1 cellular context compared by ENCODE assay signal in genomic region chr6:149755300-149756260, GRCh38.
TF ChIP-seq lines count a peak whose summit lies in the region.

No MANE protein-coding gene starts in this region.

TF ChIP-seq in GM23338, 12 proteins besides CTCF, POLR2A, EP300 and RAD21 (continued from another document):
- TF ChIP-seq, protein P1, sequence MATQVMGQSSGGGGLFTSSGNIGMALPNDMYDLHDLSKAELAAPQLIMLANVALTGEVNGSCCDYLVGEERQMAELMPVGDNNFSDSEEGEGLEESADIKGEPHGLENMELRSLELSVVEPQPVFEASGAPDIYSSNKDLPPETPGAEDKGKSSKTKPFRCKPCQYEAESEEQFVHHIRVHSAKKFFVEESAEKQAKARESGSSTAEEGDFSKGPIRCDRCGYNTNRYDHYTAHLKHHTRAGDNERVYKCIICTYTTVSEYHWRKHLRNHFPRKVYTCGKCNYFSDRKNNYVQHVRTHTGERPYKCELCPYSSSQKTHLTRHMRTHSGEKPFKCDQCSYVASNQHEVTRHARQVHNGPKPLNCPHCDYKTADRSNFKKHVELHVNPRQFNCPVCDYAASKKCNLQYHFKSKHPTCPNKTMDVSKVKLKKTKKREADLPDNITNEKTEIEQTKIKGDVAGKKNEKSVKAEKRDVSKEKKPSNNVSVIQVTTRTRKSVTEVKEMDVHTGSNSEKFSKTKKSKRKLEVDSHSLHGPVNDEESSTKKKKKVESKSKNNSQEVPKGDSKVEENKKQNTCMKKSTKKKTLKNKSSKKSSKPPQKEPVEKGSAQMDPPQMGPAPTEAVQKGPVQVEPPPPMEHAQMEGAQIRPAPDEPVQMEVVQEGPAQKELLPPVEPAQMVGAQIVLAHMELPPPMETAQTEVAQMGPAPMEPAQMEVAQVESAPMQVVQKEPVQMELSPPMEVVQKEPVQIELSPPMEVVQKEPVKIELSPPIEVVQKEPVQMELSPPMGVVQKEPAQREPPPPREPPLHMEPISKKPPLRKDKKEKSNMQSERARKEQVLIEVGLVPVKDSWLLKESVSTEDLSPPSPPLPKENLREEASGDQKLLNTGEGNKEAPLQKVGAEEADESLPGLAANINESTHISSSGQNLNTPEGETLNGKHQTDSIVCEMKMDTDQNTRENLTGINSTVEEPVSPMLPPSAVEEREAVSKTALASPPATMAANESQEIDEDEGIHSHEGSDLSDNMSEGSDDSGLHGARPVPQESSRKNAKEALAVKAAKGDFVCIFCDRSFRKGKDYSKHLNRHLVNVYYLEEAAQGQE (IDR thresholded peaks at IDR 0.05; ENCODE audit: unreplicated experiment): no peak
- TF ChIP-seq, protein P2, sequence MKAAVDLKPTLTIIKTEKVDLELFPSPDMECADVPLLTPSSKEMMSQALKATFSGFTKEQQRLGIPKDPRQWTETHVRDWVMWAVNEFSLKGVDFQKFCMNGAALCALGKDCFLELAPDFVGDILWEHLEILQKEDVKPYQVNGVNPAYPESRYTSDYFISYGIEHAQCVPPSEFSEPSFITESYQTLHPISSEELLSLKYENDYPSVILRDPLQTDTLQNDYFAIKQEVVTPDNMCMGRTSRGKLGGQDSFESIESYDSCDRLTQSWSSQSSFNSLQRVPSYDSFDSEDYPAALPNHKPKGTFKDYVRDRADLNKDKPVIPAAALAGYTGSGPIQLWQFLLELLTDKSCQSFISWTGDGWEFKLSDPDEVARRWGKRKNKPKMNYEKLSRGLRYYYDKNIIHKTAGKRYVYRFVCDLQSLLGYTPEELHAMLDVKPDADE (IDR thresholded peaks at IDR 0.05): no peak
- no peak for TF ChIP-seq JUNB (IDR thresholded peaks at IDR 0.05; ENCODE audit: unreplicated experiment)
- TF ChIP-seq EZH2phosphoT487 (IDR thresholded peaks at IDR 0.05; ENCODE audit: unreplicated experiment): no peak
- TF ChIP-seq POLR2AphosphoS5 (IDR thresholded peaks at IDR 0.05; ENCODE audit: low read depth): no peak
